ENCODE assay signal across 22 cellular contexts in genomic region chr2:59926706-59927105, GRCh38.
"Had no signal": no experiment of that assay in that cellular context is flagged by ENCODE, and none has a peak within 500 bp of the region (broad histone marks: within the 10 kb centered on the region; RNA-seq: fewer than 3 reads in every experiment).

No MANE protein-coding gene starts in this region.

- H3K4me1 Mint-ChIP-seq: stimulated activated naive CD8-positive, alpha-beta T cell treated with anti-CD3 and anti-CD28 coated beads, Interleukin-15, amount 100 ng/mL, for 72 hours had no signal

- DNase-seq: islet precursor cell; left ventricle myocardium inferior; midbrain; mucosa of descending colon; naive thymus-derived CD4-positive, alpha-beta T cell; ovary; right lobe of liver; stimulated activated CD4-positive, alpha-beta T cell treated with anti-CD3 and anti-CD28 coated beads, Interleukin-1b, Interleukin-23, amount 100 ng/mL, for 48 hours; stimulated activated CD4-positive, alpha-beta T cell treated with anti-CD3 and anti-CD28 coated beads, Interleukin-2, amount 100 ng/mL, for 48 hours; stimulated activated CD4-positive, alpha-beta T cell treated with anti-CD3 and anti-CD28 coated beads, Interleukin-4, amount 100 ng/mL, for 4 hours; stimulated activated CD8-positive, alpha-beta memory T cell treated with anti-CD3 and anti-CD28 coated beads, Interleukin-4, amount 100 ng/mL, for 48 hours; stimulated activated naive CD4-positive, alpha-beta T cell treated with Interleukin-2 at 50 U/mL for 16 hours; stimulated activated naive CD8-positive, alpha-beta T cell treated with anti-CD3 and anti-CD28 coated beads, Interleukin-15, amount 100 ng/mL, for 72 hours; substantia nigra; uterus had no signal

- H3K4me3 Mint-ChIP-seq: naive thymus-derived CD4-positive, alpha-beta T cell; natural killer cell treated with Interleukin-12 subunit alpha and Interleukin-12 subunit beta and Interleukin-15 and Interleukin-18, amount 100 ng/mL, for 72 hours; stimulated activated memory B cell treated with anti-CD40 and anti-IgM and Interleukin-4, amounts not matched to agents 10 μg/mL and 1 μg/mL and 100 μg/mL, for 72 hours; stimulated activated naive CD8-positive, alpha-beta T cell treated with anti-CD3 and anti-CD28 coated beads, Interleukin-15, amount 100 ng/mL, for 72 hours; type B pancreatic cell had no signal

- H3K36me3 Mint-ChIP-seq: naive thymus-derived CD4-positive, alpha-beta T cell; natural killer cell treated with Interleukin-12 subunit alpha and Interleukin-12 subunit beta and Interleukin-15 and Interleukin-18, amount 100 ng/mL, for 72 hours; type B pancreatic cell had no signal

- H3K4me1 ChIP-seq: left ventricle myocardium inferior, right atrium auricular region, right lobe of liver, tibial nerve, uterus had no signal

- ATAC-seq: mucosa of descending colon; naive thymus-derived CD4-positive, alpha-beta T cell; natural killer cell treated with Interleukin-12 subunit alpha and Interleukin-12 subunit beta and Interleukin-15 and Interleukin-18, amount 100 ng/mL, for 72 hours; right lobe of liver; stimulated activated memory B cell treated with anti-CD40 and anti-IgM and Interleukin-4, amounts not matched to agents 10 μg/mL and 1 μg/mL and 100 μg/mL, for 72 hours; stimulated activated naive CD8-positive, alpha-beta T cell treated with anti-CD3 and anti-CD28 coated beads, Interleukin-15, amount 100 ng/mL, for 72 hours had no signal

- H3K27me3 ChIP-seq: ovary, right atrium auricular region, right lobe of liver, tibial nerve, uterus had no signal

- H3K9me3 ChIP-seq: left ventricle myocardium inferior, mucosa of descending colon, ovary, right atrium auricular region, right lobe of liver, tibial nerve, uterus had no signal

- H3K27ac Mint-ChIP-seq: naive thymus-derived CD4-positive, alpha-beta T cell; natural killer cell treated with Interleukin-12 subunit alpha and Interleukin-12 subunit beta and Interleukin-15 and Interleukin-18, amount 100 ng/mL, for 72 hours; progenitor cell of endocrine pancreas; stimulated activated memory B cell treated with anti-CD40 and anti-IgM and Interleukin-4, amounts not matched to agents 10 μg/mL and 1 μg/mL and 100 μg/mL, for 72 hours; stimulated activated naive CD8-positive, alpha-beta T cell treated with anti-CD3 and anti-CD28 coated beads, Interleukin-15, amount 100 ng/mL, for 72 hours; type B pancreatic cell had no signal

- H3K27ac ChIP-seq: left ventricle myocardium inferior, ovary, right atrium auricular region, right lobe of liver, tibial nerve, uterus had no signal

- H3K4me2 ChIP-seq: smooth muscle cell had no signal

- H3K27me3 Mint-ChIP-seq: naive thymus-derived CD4-positive, alpha-beta T cell; stimulated activated memory B cell treated with anti-CD40 and anti-IgM and Interleukin-4, amounts not matched to agents 10 μg/mL and 1 μg/mL and 100 μg/mL, for 72 hours; type B pancreatic cell had no signal
